In genomic region chr1:89657886-89658285, GRCh38 we compare ENCODE assay signal across 10 cellular contexts. TPM values are rescaled to one million over a fixed set of nuclear protein-coding genes. Genes with fewer than 3 reads are reported as not detected.
DNase-seq lines count a peak whose midpoint lies in the region; ATAC-seq and TF ChIP-seq lines count a peak whose summit lies in the region.
"Had no signal": no experiment of that assay in that cellular context is flagged by ENCODE, and none has a peak within 500 bp of the region (broad histone marks: within the 10 kb centered on the region; RNA-seq: fewer than 3 reads in every experiment).

No MANE protein-coding gene starts in this region.

- no peak for TF ChIP-seq CTCF in IMR-90 (conservative IDR thresholded peaks at IDR 0.05; ENCODE audit: low read depth, low read length)
- TF ChIP-seq CTCF in omental fat pad (IDR thresholded peaks at IDR 0.05): no peak
- no peak for TF ChIP-seq CTCF in neural progenitor cell (IDR thresholded peaks at IDR 0.05)

- no CpG with 5 or more reads among the region's 3 CpGs for WGBS in IMR-90 (ENCODE audit: extremely low coverage in 2 of 2, insufficient read length in 1 of 2), 2 experiments

- H3K27ac ChIP-seq in IMR-90 (ENCODE audit: insufficient read depth, low read length) (peak overlapping the region; percentile 4; the same call in 1 of the 2 replicates), neural progenitor cell (no peak overlapping the region)
- H3K27ac ChIP-seq: lower lobe of right lung had no signal

- DNase-seq in IMR-90: peak; percentile 51
- peak; percentile 36 for DNase-seq in fibroblast of peridontal ligament (ENCODE audit: extremely low read depth)
- no peak for DNase-seq in omental fat pad (ENCODE audit: low spot score)
- no peak for DNase-seq in NCI-H2227 treated with DMSO at 0.1 percent for 48 hours (lab: John Stamatoyannopoulos, UW)
- DNase-seq in activated effector memory CD4-positive, alpha-beta T cell treated with Interleukin-2 at 50 U/mL for 16 hours: no peak
- DNase-seq in neural progenitor cell (ENCODE audit: low spot score): no peak
- DNase-seq: activated CD8-positive, alpha-beta memory T cell treated with anti-CD3 and anti-CD28 coated beads, Interleukin-2, amount 50 U/mL, for 4 hours; lower lobe of right lung had no signal

- intact Hi-C loops in IMR-90 (cut with micrococcal nuclease): no loop called here

- H2BK5ac ChIP-seq in IMR-90 (ENCODE audit: low read depth, low read length, poor library complexity, severe bottlenecking): no peak overlapping the region

- no peak overlapping the region for H3K56ac ChIP-seq in IMR-90 (ENCODE audit: extremely low read depth, insufficient read depth, low read length)

- TF ChIP-seq RAD21 in IMR-90 (IDR thresholded peaks at IDR 0.05; ENCODE audit: low read length): no peak

- H3K27ac Mint-ChIP-seq in neural progenitor cell: no peak overlapping the region

- TF ChIP-seq POLR2A in IMR-90 (IDR thresholded peaks at IDR 0.05; ENCODE audit: low read depth, low read length): no peak

- peaks cover 13% of the 10 kb centered on the region for H3K9me1 ChIP-seq in IMR-90 (ENCODE audit: insufficient read depth, low read length)

- H2BK20ac ChIP-seq in IMR-90 (ENCODE audit: low read depth, low read length): no peak overlapping the region

- no peak overlapping the region for H3K14ac ChIP-seq in IMR-90 (replicated peaks; ENCODE audit: low read depth, low read length)

- peak; percentile 72 for ATAC-seq in GM18498 (IDR thresholded peaks at IDR 0.05; ENCODE audit: unreplicated experiment)
- ATAC-seq in GM21367 (IDR thresholded peaks at IDR 0.05; ENCODE audit: unreplicated experiment): peak; percentile 64
- ATAC-seq in IMR-90 (ENCODE audit: low read depth): peak; percentile 63
- ATAC-seq in omental fat pad (ENCODE audit: low FRiP score): no peak
- ATAC-seq: lower lobe of right lung had no signal

- H3K4me2 ChIP-seq in IMR-90 (ENCODE audit: low read depth, low read length) (peak overlapping the region; percentile 72), neural progenitor cell (no peak overlapping the region)

- H4K91ac ChIP-seq in IMR-90 (ENCODE audit: insufficient read depth, low read depth, low read length): no peak overlapping the region

- POLR2A ChIA-PET in IMR-90 (lab: Charles Lee; ENCODE audit: unreplicated experiment): no interaction called here

- H3K36me3 ChIP-seq in IMR-90 (ENCODE audit: control insufficient read depth, insufficient read depth, low read length) (peaks cover 5% of the 10 kb centered on the region; the same call in 1 of the 2 replicates), neural progenitor cell (no peaks in the 10 kb centered on the region)
- H3K36me3 ChIP-seq: lower lobe of right lung had no signal

- H3K4me3 ChIP-seq in IMR-90 (ENCODE audit: insufficient read depth, low read depth, low read length) (no peak overlapping the region), neural progenitor cell (no peak overlapping the region)
- H3K4me3 ChIP-seq: lower lobe of right lung had no signal

- H3K4me1 Mint-ChIP-seq in neural progenitor cell: no peaks in the 10 kb centered on the region

- H4K8ac ChIP-seq in IMR-90 (ENCODE audit: low read depth in 2 of 2, low read length in 2 of 2): no peak overlapping the region

- peaks cover 22% of the 10 kb centered on the region for H4K20me1 ChIP-seq in IMR-90 (ENCODE audit: insufficient read depth, low read length)
- H4K20me1 ChIP-seq in neural progenitor cell (ENCODE audit: low read depth): no peaks in the 10 kb centered on the region

- peaks cover 7% of the 10 kb centered on the region for H3K4me1 ChIP-seq in IMR-90 (ENCODE audit: control insufficient read depth, insufficient read depth, low read length)
- peaks cover 5% of the 10 kb centered on the region for H3K4me1 ChIP-seq in neural progenitor cell

- H3K18ac ChIP-seq in IMR-90 (ENCODE audit: low read depth, low read length): peak overlapping the region; percentile 58; the same call in 1 of the 2 replicates

- H3K36me3 Mint-ChIP-seq in neural progenitor cell: no peaks in the 10 kb centered on the region

- no peak overlapping the region for H2AK9ac ChIP-seq in IMR-90 (replicated peaks; ENCODE audit: low read depth, low read length, poor library complexity)

- no peak overlapping the region for H2AK5ac ChIP-seq in IMR-90 (ENCODE audit: low read depth, low read length)

- dilution Hi-C loops in IMR-90 (cut with HindIII; ENCODE audit: low sequenced_read_pairs, unreplicated experiment): no loop called here

- no peaks in the 10 kb centered on the region for H3F3A ChIP-seq in neural progenitor cell (ENCODE audit: low read depth)

- peaks cover 33 to 62% of the 10 kb centered on the region in 2 experiments for H3K79me1 ChIP-seq in IMR-90 (ENCODE audit: low read depth in 1 of 2, low read length in 2 of 2)

- no peak overlapping the region for H3K4me3 Mint-ChIP-seq in neural progenitor cell

- no peak overlapping the region for H2BK120ac ChIP-seq in IMR-90 (ENCODE audit: low read depth, low read length)

- peaks cover 3% of the 10 kb centered on the region for H3K9me3 Mint-ChIP-seq in neural progenitor cell

- CTCF ChIA-PET in IMR-90 (lab: Yijun Ruan, JAX): no interaction called here

- H3K23ac ChIP-seq in IMR-90 (ENCODE audit: low read depth, low read length): no peak overlapping the region

- H2AFZ ChIP-seq in IMR-90 (replicated peaks; ENCODE audit: low read length, poor library complexity): no peak overlapping the region
- no peak overlapping the region for H2AFZ ChIP-seq in neural progenitor cell (replicated peaks)

- no peak overlapping the region for H2BK15ac ChIP-seq in IMR-90 (ENCODE audit: low read depth, low read length)

- no peaks in the 10 kb centered on the region for H3K27me3 ChIP-seq in IMR-90 (ENCODE audit: control insufficient read depth, insufficient read depth, low read length)
- H3K27me3 ChIP-seq in neural progenitor cell: no peaks in the 10 kb centered on the region

- H3K79me2 ChIP-seq in neural progenitor cell (ENCODE audit: low read depth): no peaks in the 10 kb centered on the region

- H3K9ac ChIP-seq in IMR-90 (ENCODE audit: low read depth, low read length) (no peak overlapping the region), neural progenitor cell (no peak overlapping the region)

- no peak overlapping the region for H3K4ac ChIP-seq in IMR-90 (ENCODE audit: low read depth, low read length)

- no TSS peak for BruUV-seq in IMR-90 (replicated peaks; lab: Mats Ljungman, UMichigan)

- H4K5ac ChIP-seq in IMR-90 (ENCODE audit: low read depth, low read length): no peak overlapping the region

- no peaks in the 10 kb centered on the region for H3K9me3 ChIP-seq in IMR-90 (ENCODE audit: control insufficient read depth, insufficient read depth, low read length)
- H3K9me3 ChIP-seq in neural progenitor cell (ENCODE audit: low read depth): no peaks in the 10 kb centered on the region
- H3K9me3 ChIP-seq: lower lobe of right lung had no signal

- in situ Hi-C loops in IMR-90 (cut with MboI; ENCODE audit: low sequenced_read_pairs): no loop called here

- no peaks in the 10 kb centered on the region for H3K27me3 Mint-ChIP-seq in neural progenitor cell (ENCODE audit: insufficient read depth, low read depth)

TF ChIP-seq in IMR-90, 13 proteins besides CTCF, POLR2A, EP300 and RAD21:
- TF ChIP-seq CEBPB (IDR thresholded peaks at IDR 0.05; ENCODE audit: low read depth, low read length) (no peak), MAFK (IDR thresholded peaks at IDR 0.05; ENCODE audit: low read depth, low read length) (no peak), RCOR1 (IDR thresholded peaks at IDR 0.05; ENCODE audit: insufficient replicate concordance, low read length) (no peak), RFX5 (IDR thresholded peaks at IDR 0.05; ENCODE audit: low read depth, low read length) (no peak), FOS (IDR thresholded peaks at IDR 0.05; ENCODE audit: low read depth, low read length) (no peak), USF2 (IDR thresholded peaks at IDR 0.05; ENCODE audit: low read depth, low read length) (no peak)

RNA-seq across cellular contexts. Expression of gene LRRC8C, which starts 25.0 kb away (rescaled TPM):
- 12.9 and 15.3 TPM in 2 replicates for total RNA-seq in IMR-90 (2012; rRNA removed)
- 6.5 TPM in 2 replicates for polyA plus RNA-seq in IMR-90 (2012; rRNA removed)
- polyA plus RNA-seq in IMR-90 (2012; cell fraction: cytosol; rRNA removed): 2.1 and 2.3 TPM in 2 replicates
- polyA plus RNA-seq in IMR-90 (2012; cell fraction: nucleus; rRNA removed; ENCODE audit: low replicate concordance): 1.2 and 3.8 TPM in 2 replicates
- total RNA-seq in omental fat pad: 10 to 100 TPM; 10.9 to 39.4 (median 19.3) TPM
- total RNA-seq in neural progenitor cell (ENCODE audit: low replicate concordance): 5.3 and 5.5 TPM in 2 replicates

Comparison
In these comparisons a context has a peak if more than half of its experiments do, and no peak if none do; other contexts are left out.
1. DNase-seq: peak in IMR-90 (single experiment) and fibroblast of peridontal ligament (single experiment); none in omental fat pad (single experiment), NCI-H2227 treated with DMSO at 0.1 percent for 48 hours (single experiment), activated effector memory CD4-positive, alpha-beta T cell treated with Interleukin-2 at 50 U/mL for 16 hours (single experiment) and neural progenitor cell (single experiment).